In genomic region chr9:128129976-128130590, GRCh38 we compare ENCODE assay signal across 10 cellular contexts. TPM values are rescaled to one million over a fixed set of nuclear protein-coding genes. Genes with fewer than 3 reads are reported as not detected.
DNase-seq lines count a peak whose midpoint lies in the region; ATAC-seq and TF ChIP-seq lines count a peak whose summit lies in the region.
"Not testable (repeated sequence)": the region's sequence is repeated elsewhere in the genome, so short reads cannot be mapped to it uniquely, and the experiment has no call there.
"Had no signal": no experiment of that assay in that cellular context is flagged by ENCODE, and none has a peak within 500 bp of the region (broad histone marks: within the 10 kb centered on the region; RNA-seq: fewer than 3 reads in every experiment).

No MANE protein-coding gene starts in this region.

- not testable (repeated sequence) for H3K4me3 ChIP-seq in AG09309 (ENCODE audit: control insufficient read depth, low read depth, low read length); WI38 (ENCODE audit: low read depth, low read length); brain microvascular endothelial cell (ENCODE audit: low read depth, low read length); heart right ventricle

- in situ Hi-C loops in brain microvascular endothelial cell (cut with HindIII; ENCODE audit: low pct_ligation_motif_present, low sequenced_read_pairs), result not testable (repeated sequence)

- WGBS in heart right ventricle, 2 donors, result 30 to 35% methylated on average over 12 of the region's 12 CpGs

- not testable (repeated sequence) for H3K27ac ChIP-seq in brain microvascular endothelial cell, heart right ventricle

- H3K9me3 Mint-ChIP-seq in HFFc6; activated T-cell treated with anti-CD3 and anti-CD28 coated beads, Interleukin-2, amount 50 U/mL, for 72 hours; neural crest cell: not testable (repeated sequence)

- peaks cover 13 to 43% (median 29%) of the 10 kb centered on the region in 9 donors for H3K4me1 ChIP-seq in heart right ventricle

- H3K4me3 Mint-ChIP-seq in HFFc6; activated T-cell treated with anti-CD3 and anti-CD28 coated beads, Interleukin-2, amount 50 U/mL, for 72 hours: not testable (repeated sequence)
- peak overlapping the region; percentile 99 for H3K4me3 Mint-ChIP-seq in neural crest cell

- H3K36me3 ChIP-seq in brain microvascular endothelial cell (replicated peaks); heart right ventricle: not testable (repeated sequence)

- not testable (repeated sequence) for H3K27me3 ChIP-seq in brain microvascular endothelial cell (replicated peaks); heart right ventricle

- TF ChIP-seq CTCF in AG09309 (IDR thresholded peaks at IDR 0.05; ENCODE audit: control insufficient read depth, insufficient read depth, low read depth, low read length, missing control alignments) (peak; percentile 17), HFFc6 (IDR thresholded peaks at IDR 0.05) (peak; percentile 72), WI38 (IDR thresholded peaks at IDR 0.05; ENCODE audit: low read depth, low read length) (peak; percentile 14; the same call in 1 of the 2 replicates), heart right ventricle (IDR thresholded peaks at IDR 0.05) (peak in 8 of 9 donors; percentile 23 to 62 (median 55)), neural crest cell (conservative IDR thresholded peaks at IDR 0.05) (peak; percentile 61)
- not testable (repeated sequence) for TF ChIP-seq CTCF in brain microvascular endothelial cell (IDR thresholded peaks at IDR 0.05; ENCODE audit: low read depth, low read length, missing control alignments)

- intact Hi-C loops in heart right ventricle (cut with DNase I), result not testable (repeated sequence)

- H3K9me3 ChIP-seq in heart right ventricle, result peaks cover 0 to 10% (median 0%) of the 10 kb centered on the region in 11 donors

- not testable (repeated sequence) for DNase-seq in AG09309 (ENCODE audit: low read depth)
- DNase-seq in HFFc6 (peak; percentile 55), brain microvascular endothelial cell (peak; percentile 62), heart right ventricle (peak in 1 of 2 donors; percentile 62), neural crest cell (ENCODE audit: low read depth, low spot score) (peak; percentile 53)
- DNase-seq in activated T-cell treated with anti-CD3 and anti-CD28 coated beads, Interleukin-2, amount 50 U/mL, for 72 hours, result peak; percentile 57 to 61
- DNase-seq in stimulated activated CD4-positive, alpha-beta T cell treated with anti-CD3 and anti-CD28 coated beads, Interleukin-4, amount 100 ng/mL, for 48 hours (ENCODE audit: low read depth in 2 of 2), result peak; percentile 45 to 52

- peaks cover 24% of the 10 kb centered on the region for H3K4me1 Mint-ChIP-seq in HFFc6 (ENCODE audit: low read depth)
- H3K4me1 Mint-ChIP-seq in activated T-cell treated with anti-CD3 and anti-CD28 coated beads, Interleukin-2, amount 50 U/mL, for 72 hours (ENCODE audit: low read depth), result peaks cover 27% of the 10 kb centered on the region
- H3K4me1 Mint-ChIP-seq in neural crest cell, result peaks cover 24% of the 10 kb centered on the region

- not testable (repeated sequence) for H3K27ac Mint-ChIP-seq in HFFc6; activated T-cell treated with anti-CD3 and anti-CD28 coated beads, Interleukin-2, amount 50 U/mL, for 72 hours; neural crest cell (ENCODE audit: unreplicated experiment)

- not testable (repeated sequence) for H3K36me3 Mint-ChIP-seq in HFFc6 (ENCODE audit: low read depth); activated T-cell treated with anti-CD3 and anti-CD28 coated beads, Interleukin-2, amount 50 U/mL, for 72 hours (ENCODE audit: insufficient read depth in 2 of 2); neural crest cell (ENCODE audit: low read depth)

- H3K27me3 Mint-ChIP-seq in HFFc6 (ENCODE audit: insufficient read depth), result peaks cover 27% of the 10 kb centered on the region
- H3K27me3 Mint-ChIP-seq in activated T-cell treated with anti-CD3 and anti-CD28 coated beads, Interleukin-2, amount 50 U/mL, for 72 hours (ENCODE audit: low read depth); neural crest cell (ENCODE audit: low read depth): not testable (repeated sequence)

- ATAC-seq in activated T-cell treated with anti-CD3 and anti-CD28 coated beads, Interleukin-2, amount 50 U/mL, for 72 hours (replicated peaks in 1 of 2); heart right ventricle: not testable (repeated sequence)

RNA-seq across cellular contexts. Expression of gene PTGES2, which starts 2.6 kb away (rescaled TPM):
- total RNA-seq in HFFc6 (2021; fragmentation: NEBNext Ultra II Directional; extraction: Animal tissue kit (Norgen Biotek cat#: 25700)), result 10 to 100 TPM; 68.5 to 82.8 (median 70.6) TPM
- 10 to 100 TPM; 23.5 to 27.5 TPM for total RNA-seq in activated T-cell treated with anti-CD3 and anti-CD28 coated beads, Interleukin-2, amount 50 U/mL, for 72 hours
- total RNA-seq in heart right ventricle (100 to 1,000 TPM; 117 to 166 (median 148) TPM), neural crest cell (63.2 and 72.2 TPM in 2 replicates)
- 100 to 1,000 TPM; 132 to 147 TPM for polyA plus RNA-seq in heart right ventricle

RNA-seq across cellular contexts. Expression of gene LCN2, which starts 19.2 kb away (rescaled TPM):
- total RNA-seq in HFFc6 (2021; fragmentation: NEBNext Ultra II Directional; extraction: Animal tissue kit (Norgen Biotek cat#: 25700)), result not detected
- not detected for total RNA-seq in activated T-cell treated with anti-CD3 and anti-CD28 coated beads, Interleukin-2, amount 50 U/mL, for 72 hours
- total RNA-seq in heart right ventricle, result 1 to 10 TPM in 1 of 10 donors, under 1 TPM in 4, not detected in 5; 0.34 to 2.7 (median 0.45) TPM
- 1 to 10 TPM in 1 of 2 donors, under 1 TPM in 1; 0.62 to 1.5 TPM for polyA plus RNA-seq in heart right ventricle
- not detected in 2 replicates for total RNA-seq in neural crest cell
- total RNA-seq: fibroblast of lung, myocyte had no signal
- polyA plus RNA-seq: fibroblast of lung had no signal

RNA-seq across cellular contexts. Expression of gene BBLN, which starts 30.0 kb away (rescaled TPM):
- 10 to 100 TPM; 45.7 to 63.2 (median 50.5) TPM for total RNA-seq in HFFc6 (2021; fragmentation: NEBNext Ultra II Directional; extraction: Animal tissue kit (Norgen Biotek cat#: 25700))
- 10 to 100 TPM; 72.9 to 81.4 TPM for total RNA-seq in activated T-cell treated with anti-CD3 and anti-CD28 coated beads, Interleukin-2, amount 50 U/mL, for 72 hours
- 10 to 100 TPM; 29.5 to 58.2 (median 36.1) TPM for total RNA-seq in heart right ventricle
- polyA plus RNA-seq in heart right ventricle, result 100 to 1,000 TPM in 1 of 2 donors, 10 to 100 TPM in 1; 70.2 to 159 TPM
- total RNA-seq in neural crest cell, result 80.6 and 82.5 TPM in 2 replicates
